19 cellular contexts compared by ENCODE assay signal in the genomic region with DNA sequence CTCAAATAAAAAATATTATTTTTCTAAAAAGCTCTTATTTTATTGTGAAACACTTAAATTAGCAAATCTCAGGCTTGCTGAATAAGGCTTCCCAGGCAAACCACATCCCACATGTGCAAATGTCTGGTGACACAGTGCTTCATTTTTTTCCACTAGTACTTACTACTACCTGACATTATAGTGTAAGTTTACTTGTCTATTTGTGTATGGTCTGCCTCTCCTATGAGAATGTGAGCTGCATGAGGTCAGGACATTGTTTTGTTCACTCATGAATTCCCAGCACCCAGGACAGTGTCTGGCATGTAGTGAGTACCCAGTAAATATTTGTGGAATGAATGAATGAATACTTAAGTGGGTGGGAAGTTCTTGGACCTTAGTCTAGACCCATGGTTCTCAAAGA.
"Had no signal": no experiment of that assay in that cellular context is flagged by ENCODE, and none has a peak within 500 bp of the region (broad histone marks: within the 10 kb centered on the region; RNA-seq: fewer than 3 reads in every experiment).

No MANE protein-coding gene starts in this region.

- H3K27ac Mint-ChIP-seq: activated naive CD8-positive, alpha-beta T cell treated with anti-CD3 and anti-CD28 coated beads for 36 hours; memory B cell; nephron progenitor cell; T-helper 1 cell treated with Interleukin-12 subunit alpha and Interleukin-12 subunit beta and Interleukin-4 antibody, amounts not matched to agents 30 μg/mL and 1 μg/mL, for 36 hours had no signal

- ATAC-seq: activated T-cell treated with anti-CD3 and anti-CD28 coated beads, Interleukin-2, amount 50 U/mL, for 4 hours; left lung; stimulated activated naive CD8-positive, alpha-beta T cell treated with anti-CD3 and anti-CD28 coated beads, Interleukin-15, Interleukin-2, amounts not matched to agents 100 U/mL and 50 U/mL, for 24 hours; upper lobe of right lung had no signal

- H3K27me3 ChIP-seq: left lung, ovary, testis, upper lobe of right lung had no signal

- H3K36me3 Mint-ChIP-seq: activated naive CD8-positive, alpha-beta T cell treated with anti-CD3 and anti-CD28 coated beads for 36 hours had no signal

- H3K9me3 Mint-ChIP-seq: activated naive CD8-positive, alpha-beta T cell treated with anti-CD3 and anti-CD28 coated beads for 36 hours; activated T-cell treated with anti-CD3 and anti-CD28 coated beads, Interleukin-2, amount 50 U/mL, for 4 hours; memory B cell; T-helper 1 cell treated with Interleukin-12 subunit alpha and Interleukin-12 subunit beta and Interleukin-4 antibody, amounts not matched to agents 30 μg/mL and 1 μg/mL, for 36 hours had no signal

- H3K9me3 ChIP-seq: left lung, ovary, testis, upper lobe of right lung had no signal

- H3K36me3 ChIP-seq: left lung, ovary, upper lobe of right lung had no signal

- H3K4me3 ChIP-seq: left lung, ovary, testis, upper lobe of right lung had no signal

- DNase-seq: activated CD4-positive, CD25-positive, alpha-beta regulatory T cell; activated CD8-positive, alpha-beta memory T cell treated with anti-CD3 and anti-CD28 coated beads, Interleukin-2, amount 10 ng/mL, durations not matched to agents 7 days and 5 days; activated gamma-delta T cell treated with Interleukin-2 at 50 U/mL for 16 hours; activated naive CD8-positive, alpha-beta T cell treated with anti-CD3 and anti-CD28 coated beads for 36 hours; activated T-cell treated with anti-CD3 and anti-CD28 coated beads, Interleukin-2, amount 50 U/mL, for 4 hours; aorta; hypothalamus; left lung; nephron progenitor cell; ovary; stimulated activated CD4-positive, alpha-beta T cell treated with anti-CD3 and anti-CD28 coated beads, Interleukin-4, amount 100 ng/mL, for 1 hour; stimulated activated CD8-positive, alpha-beta memory T cell treated with anti-CD3 and anti-CD28 coated beads, Interleukin-4, amount 100 ng/mL, for 48 hours; stimulated activated naive CD8-positive, alpha-beta T cell treated with anti-CD3 and anti-CD28 coated beads, Interleukin-15, Interleukin-2, amounts not matched to agents 100 U/mL and 50 U/mL, for 24 hours; testis; upper lobe of right lung had no signal

- H3K27ac ChIP-seq: left lung, ovary, testis, upper lobe of right lung had no signal

- FAIRE-seq: colon, TTC549 had no signal

- H3K27me3 Mint-ChIP-seq: activated CD8-positive, alpha-beta memory T cell treated with anti-CD3 and anti-CD28 coated beads, Interleukin-2, amount 10 ng/mL, durations not matched to agents 7 days and 5 days; activated naive CD8-positive, alpha-beta T cell treated with anti-CD3 and anti-CD28 coated beads for 36 hours; memory B cell had no signal

- H3K4me3 Mint-ChIP-seq: activated CD8-positive, alpha-beta memory T cell treated with anti-CD3 and anti-CD28 coated beads, Interleukin-2, amount 10 ng/mL, durations not matched to agents 7 days and 5 days; activated naive CD8-positive, alpha-beta T cell treated with anti-CD3 and anti-CD28 coated beads for 36 hours; activated T-cell treated with anti-CD3 and anti-CD28 coated beads, Interleukin-2, amount 50 U/mL, for 4 hours; memory B cell; nephron progenitor cell; T-helper 1 cell treated with Interleukin-12 subunit alpha and Interleukin-12 subunit beta and Interleukin-4 antibody, amounts not matched to agents 30 μg/mL and 1 μg/mL, for 36 hours had no signal
